ENCODE assay signal across 5 cellular contexts in the genomic region with DNA sequence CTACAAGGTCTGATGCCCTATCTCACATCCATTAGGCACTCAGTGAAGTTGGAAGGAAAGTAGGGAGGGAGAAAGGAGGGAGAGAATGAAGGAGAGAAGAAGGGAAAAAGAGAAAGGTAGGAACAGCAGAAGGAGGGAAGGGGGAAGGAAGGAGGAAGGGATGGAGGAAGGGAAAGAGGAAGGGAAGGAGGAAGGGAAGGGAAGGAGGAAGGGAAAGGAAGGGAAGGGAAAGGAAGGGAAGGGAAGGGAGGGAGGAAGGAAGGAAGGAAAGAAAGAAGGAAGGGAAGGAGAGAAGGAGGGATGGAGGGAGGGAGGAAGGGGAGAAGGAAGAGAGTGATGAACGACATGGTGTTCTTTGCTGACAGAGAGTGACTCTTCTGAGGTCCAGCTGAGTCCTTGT.
"Had no signal": no experiment of that assay in that cellular context is flagged by ENCODE, and none has a peak within 500 bp of the region (broad histone marks: within the 10 kb centered on the region; RNA-seq: fewer than 3 reads in every experiment).

No MANE protein-coding gene starts in this region.

- H3K4me1 ChIP-seq: HAP-1 had no signal

- H3K4me2 ChIP-seq: GM23338 had no signal

- H3K36me3 ChIP-seq: HAP-1 had no signal

- H3K9me3 ChIP-seq: HAP-1 had no signal

- ATAC-seq: GM23338, HCT116 had no signal

- DNase-seq: KG1 had no signal

- H3K4me3 ChIP-seq: GM23338, HAP-1 had no signal

- H2AFZ ChIP-seq: GM23338 had no signal

- FAIRE-seq: HTR-8/SVneo had no signal
